25 cellular contexts compared by ENCODE assay signal in genomic region chr1:48977273-48977672, GRCh38.
"Had no signal": no experiment of that assay in that cellular context is flagged by ENCODE, and none has a peak within 500 bp of the region (broad histone marks: within the 10 kb centered on the region; RNA-seq: fewer than 3 reads in every experiment).

No MANE protein-coding gene starts in this region.

- H3K4me2 ChIP-seq: hepatocyte had no signal

- H3K36me3 ChIP-seq: colonic mucosa, esophagus muscularis mucosa, esophagus squamous epithelium, gastrocnemius medialis, gastroesophageal sphincter, heart left ventricle, heart right ventricle had no signal

- H3K79me2 ChIP-seq: hepatocyte had no signal

- H3K9me3 ChIP-seq: colonic mucosa, esophagus muscularis mucosa, esophagus squamous epithelium, gastrocnemius medialis, gastroesophageal sphincter, heart left ventricle had no signal

- H3K27ac ChIP-seq: colonic mucosa, coronary artery, dorsolateral prefrontal cortex, epithelial cell of prostate, esophagus muscularis mucosa, esophagus squamous epithelium, foreskin keratinocyte, gastrocnemius medialis, gastroesophageal sphincter, heart left ventricle, heart right ventricle, hepatocyte had no signal

- H3K4me1 ChIP-seq: colonic mucosa, esophagus muscularis mucosa, esophagus squamous epithelium, foreskin keratinocyte, gastrocnemius medialis, gastroesophageal sphincter, heart left ventricle, heart right ventricle had no signal

- H3K27me3 ChIP-seq: colonic mucosa, dorsolateral prefrontal cortex, esophagus muscularis mucosa, esophagus squamous epithelium, foreskin keratinocyte, gastrocnemius medialis, gastroesophageal sphincter, hepatocyte had no signal

- H2AFZ ChIP-seq: hepatocyte had no signal

- H3K4me3 ChIP-seq: colonic mucosa, coronary artery, dorsolateral prefrontal cortex, esophagus muscularis mucosa, esophagus squamous epithelium, gastrocnemius medialis, gastroesophageal sphincter, heart left ventricle, heart right ventricle, hepatocyte had no signal

- ATAC-seq: effector memory CD8-positive, alpha-beta T cell; esophagus mucosa; foreskin keratinocyte; gastrocnemius medialis; gastroesophageal sphincter; heart left ventricle; heart right ventricle had no signal

- DNase-seq: colonic mucosa; cortex of kidney; dermis blood vessel endothelial cell; dorsolateral prefrontal cortex; effector CD4-positive, alpha-beta T cell; effector CD8-positive, alpha-beta T cell; effector memory CD4-positive, alpha-beta T cell; effector memory CD8-positive, alpha-beta T cell; endodermal cell; erythroblast; esophagus squamous epithelium; foreskin fibroblast; foreskin keratinocyte; foreskin melanocyte; gastrocnemius medialis; glutamatergic neuron; head of caudate nucleus; heart left ventricle; heart right ventricle had no signal
